ENCODE assay signal across 18 cellular contexts in genomic region chr12:94033112-94033511, GRCh38.
A peak's percentile ranks its signal among the peaks of the same experiment; 100 is the strongest.
DNase-seq lines count a peak whose midpoint lies in the region; ATAC-seq, FAIRE-seq and TF ChIP-seq lines count a peak whose summit lies in the region.
"Had no signal": no experiment of that assay in that cellular context is flagged by ENCODE, and none has a peak within 500 bp of the region (broad histone marks: within the 10 kb centered on the region; RNA-seq: fewer than 3 reads in every experiment).

No MANE protein-coding gene starts in this region.

- DNase-seq in activated CD4-positive, alpha-beta T cell treated with anti-CD3 and anti-CD28 coated beads, Interleukin-2, amount 10 ng/mL, durations not matched to agents 24 days and 14 days = peak; percentile 67
- DNase-seq in activated CD4-positive, alpha-beta T cell treated with anti-CD3 and anti-CD28 coated beads for 48 hours = no peak
- no peak for DNase-seq in HepG2 (ENCODE audit: low spot score)
- no peak for DNase-seq in right lobe of liver
- DNase-seq in T-helper 17 cell = no peak
- peak; percentile 11 for DNase-seq in putamen (ENCODE audit: low spot score)
- no peak for DNase-seq in stimulated activated CD4-positive, alpha-beta T cell treated with anti-CD3 and anti-CD28 coated beads, Interleukin-1b, Interleukin-23, amount 100 ng/mL, for 48 hours
- no peak for DNase-seq in mucosa of descending colon
- DNase-seq: Calu3, H7, MM.1S, NCI-H1105 treated with DMSO at 0.1 percent for 48 hours, NCI-H2029, NCI-H2171 treated with DMSO at 0.1 percent for 48 hours, NCI-H82 had no signal

- no peak overlapping the region for H3K27ac ChIP-seq in HepG2 (ENCODE audit: extremely low read length, insufficient read depth, low read length)
- H3K27ac ChIP-seq in right lobe of liver = no peak overlapping the region

- H3K9me3 ChIP-seq in HepG2 (ENCODE audit: low read length) (no peaks in the 10 kb centered on the region), right lobe of liver (no peaks in the 10 kb centered on the region), T-helper 17 cell (ENCODE audit: control insufficient read depth, low read length, poor library complexity, severe bottlenecking) (no peaks in the 10 kb centered on the region), mucosa of descending colon (no peaks in the 10 kb centered on the region)

- H3K4me1 ChIP-seq in HepG2 (ENCODE audit: insufficient read depth, low read length) (peaks cover 15% of the 10 kb centered on the region), right lobe of liver (no peaks in the 10 kb centered on the region), mucosa of descending colon (ENCODE audit: low read depth) (no peaks in the 10 kb centered on the region)

- no peaks in the 10 kb centered on the region for H3K79me2 ChIP-seq in HepG2 (ENCODE audit: insufficient read depth, low read length)

- no peaks in the 10 kb centered on the region for H4K20me1 ChIP-seq in HepG2 (ENCODE audit: insufficient read depth, low read length)

- H3K27ac Mint-ChIP-seq in activated CD4-positive, alpha-beta T cell treated with anti-CD3 and anti-CD28 coated beads, Interleukin-2, amount 10 ng/mL, durations not matched to agents 24 days and 14 days = no peak overlapping the region
- peak overlapping the region; percentile 39 for H3K27ac Mint-ChIP-seq in T-helper 17 cell

- no peak overlapping the region for H3K4me2 ChIP-seq in HepG2 (ENCODE audit: low read depth, low read length)

- TF ChIP-seq POLR2A in HepG2 (IDR thresholded peaks at IDR 0.05; ENCODE audit: insufficient read depth in 1 of 2, low read depth in 2 of 2, low read length in 2 of 2) = no peak
- no peak for TF ChIP-seq POLR2A in right lobe of liver (IDR thresholded peaks at IDR 0.05)

- no peaks in the 10 kb centered on the region for H3K27me3 Mint-ChIP-seq in activated CD4-positive, alpha-beta T cell treated with anti-CD3 and anti-CD28 coated beads, Interleukin-2, amount 10 ng/mL, durations not matched to agents 24 days and 14 days
- H3K27me3 Mint-ChIP-seq in T-helper 17 cell = no peaks in the 10 kb centered on the region

- H3K36me3 ChIP-seq in HepG2 (replicated peaks in 1 of 2; ENCODE audit: control insufficient read depth in 1 of 2, insufficient read depth in 2 of 2, low read length in 2 of 2) (no peaks in the 10 kb centered on the region), right lobe of liver (no peaks in the 10 kb centered on the region), mucosa of descending colon (ENCODE audit: low read depth) (no peaks in the 10 kb centered on the region)

- no peak for FAIRE-seq in HepG2 (lab: Jason Lieb, UNC)
- FAIRE-seq: A204.1, GM12878, GM18507 had no signal

- BruUV-seq in HepG2 (replicated peaks; lab: Mats Ljungman, UMichigan) = no TSS peak

- no peak overlapping the region for H3K9ac ChIP-seq in HepG2 (ENCODE audit: insufficient read depth, low read depth, low read length)

- in situ Hi-C loops in HepG2 (cut with HindIII; ENCODE audit: extremely low pct_ligation_motif_present, low pct_unique_long_range_greater_than_20kb) = no loop called here

- no peak for ATAC-seq in HepG2
- ATAC-seq in right lobe of liver = no peak
- peak; percentile 88 for ATAC-seq in T-helper 17 cell
- no peak for ATAC-seq in mucosa of descending colon
- ATAC-seq: GM12878 had no signal

- intact Hi-C loops in activated CD4-positive, alpha-beta T cell treated with anti-CD3 and anti-CD28 coated beads, Interleukin-2, amount 10 ng/mL, durations not matched to agents 24 days and 14 days (cut with micrococcal nuclease) = no loop called here
- intact Hi-C loops in HepG2 (cut with micrococcal nuclease; ENCODE audit: unreplicated experiment) = no loop called here
- intact Hi-C loops in right lobe of liver (cut with DNase I) = no loop called here
- intact Hi-C loops in mucosa of descending colon (cut with DNase I, micrococcal nuclease) = no loop called here

- WGBS in HepG2 (ENCODE audit: low lambda C conversion rate) = 10% methylated on average over 5 of the region's 5 CpGs
- WGBS in right lobe of liver (ENCODE audit: insufficient coverage, low coverage, low lambda C conversion rate, missing lambda C conversion rate) = 49% methylated on average over 5 of the region's 5 CpGs

- peaks cover 27% of the 10 kb centered on the region for H3K4me1 Mint-ChIP-seq in activated CD4-positive, alpha-beta T cell treated with anti-CD3 and anti-CD28 coated beads, Interleukin-2, amount 10 ng/mL, durations not matched to agents 24 days and 14 days
- peaks cover 32% of the 10 kb centered on the region for H3K4me1 Mint-ChIP-seq in T-helper 17 cell

- no peak overlapping the region for H3K4me3 Mint-ChIP-seq in activated CD4-positive, alpha-beta T cell treated with anti-CD3 and anti-CD28 coated beads, Interleukin-2, amount 10 ng/mL, durations not matched to agents 24 days and 14 days
- H3K4me3 Mint-ChIP-seq in T-helper 17 cell = peak overlapping the region; percentile 71

- POLR2A ChIA-PET in HepG2 (lab: Yijun Ruan, JAX) = no interaction called here

- TF ChIP-seq CTCF in HepG2 (CRISPR knock-in tag; IDR thresholded peaks at IDR 0.05) = no peak
- TF ChIP-seq CTCF in right lobe of liver (IDR thresholded peaks at IDR 0.05) = no peak
- TF ChIP-seq CTCF in mucosa of descending colon (IDR thresholded peaks at IDR 0.05) = no peak

- H3K9me3 Mint-ChIP-seq in activated CD4-positive, alpha-beta T cell treated with anti-CD3 and anti-CD28 coated beads, Interleukin-2, amount 10 ng/mL, durations not matched to agents 24 days and 14 days = peaks cover 33% of the 10 kb centered on the region

- H3K36me3 Mint-ChIP-seq in activated CD4-positive, alpha-beta T cell treated with anti-CD3 and anti-CD28 coated beads, Interleukin-2, amount 10 ng/mL, durations not matched to agents 24 days and 14 days (ENCODE audit: low read depth) = peaks cover 8% of the 10 kb centered on the region
- H3K36me3 Mint-ChIP-seq in T-helper 17 cell (ENCODE audit: low read depth) = peaks cover 3% of the 10 kb centered on the region

- no peak overlapping the region for H3K4me3 ChIP-seq in HepG2 (replicated peaks in 1 of 3; ENCODE audit: insufficient read depth in 1 of 3, low read depth in 2 of 3, low read length in 3 of 3)
- no peak overlapping the region for H3K4me3 ChIP-seq in right lobe of liver
- no peak overlapping the region for H3K4me3 ChIP-seq in mucosa of descending colon
- H3K4me3 ChIP-seq: GM12878 had no signal

- no peaks in the 10 kb centered on the region; a peak in 2 of 5 replicates for H3K27me3 ChIP-seq in HepG2 (ENCODE audit: control insufficient read depth in 1 of 2, insufficient read depth in 2 of 2, low read length in 2 of 2)
- H3K27me3 ChIP-seq in right lobe of liver = no peaks in the 10 kb centered on the region

- H2AFZ ChIP-seq in HepG2 (ENCODE audit: low read length) = no peak overlapping the region

- CTCF ChIA-PET in HepG2 (lab: Yijun Ruan, JAX; ENCODE audit: low intra/inter-chr PET ratio, low total read pairs) = no interaction called here

- no peak for TF ChIP-seq EP300 in HepG2 (IDR thresholded peaks at IDR 0.05; ENCODE audit: low read depth in 2 of 2, low read length in 2 of 2)
- TF ChIP-seq EP300 in HepG2 (CRISPR knock-in tag; IDR thresholded peaks at IDR 0.05; ENCODE audit: borderline replicate concordance) = no peak

- no peak for TF ChIP-seq RAD21 in HepG2 (CRISPR knock-in tag; IDR thresholded peaks at IDR 0.05)

TF ChIP-seq in HepG2, 621 proteins besides CTCF, POLR2A, EP300 and RAD21:
- TF ChIP-seq DRAP1 (CRISPR knock-in tag; IDR thresholded peaks at IDR 0.05) (no peak), SRF (IDR thresholded peaks at IDR 0.05; ENCODE audit: low read depth, low read length) (0 out of 2 replicates have a peak, but pooled peaks have one; percentile 25)

Comparison
In these comparisons a context has a peak if more than half of its experiments do, and no peak if none do; other contexts are left out.
1. DNase-seq: peak in activated CD4-positive, alpha-beta T cell treated with anti-CD3 and anti-CD28 coated beads, Interleukin-2, amount 10 ng/mL, durations not matched to agents 24 days and 14 days (single experiment) and putamen (single experiment); none in activated CD4-positive, alpha-beta T cell treated with anti-CD3 and anti-CD28 coated beads for 48 hours (single experiment), HepG2 (single experiment), right lobe of liver (0 of 3), T-helper 17 cell (0 of 3), stimulated activated CD4-positive, alpha-beta T cell treated with anti-CD3 and anti-CD28 coated beads, Interleukin-1b, Interleukin-23, amount 100 ng/mL, for 48 hours (single experiment) and mucosa of descending colon (0 of 3).